Comparison of ENCODE assay signal across 12 cellular contexts in the genomic region with DNA sequence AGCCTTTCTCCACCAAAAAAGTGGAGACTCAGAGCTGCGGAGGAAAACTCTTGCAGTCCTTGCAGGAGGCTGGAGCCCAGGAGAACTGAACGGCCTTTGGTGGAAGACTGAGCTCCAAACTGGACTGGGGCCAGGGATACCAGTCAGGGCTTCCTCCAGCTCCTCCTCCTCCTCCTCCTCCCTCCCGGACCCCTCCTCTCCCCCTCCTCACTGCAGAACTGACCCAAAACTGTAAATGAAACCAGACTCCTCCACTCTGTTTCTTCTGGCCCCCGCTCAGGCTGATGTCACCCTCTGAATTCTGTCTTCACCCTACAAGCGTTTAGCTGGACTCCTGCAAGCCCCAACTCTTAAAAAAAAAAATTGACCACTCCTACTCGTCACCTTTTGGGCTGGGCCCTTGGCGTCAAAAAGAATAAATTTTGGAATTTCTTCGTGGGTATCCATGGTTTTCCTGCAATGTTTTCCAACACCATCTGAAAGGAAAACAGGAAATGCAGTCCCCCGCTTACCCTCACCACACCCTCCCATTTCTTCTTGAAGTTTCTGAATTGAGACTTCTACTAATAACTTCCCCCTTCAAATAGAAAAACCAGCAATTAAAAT. TPM values are rescaled to one million over a fixed set of nuclear protein-coding genes. Genes with fewer than 3 reads are reported as not detected.
DNase-seq lines count a peak whose midpoint lies in the region; ATAC-seq, FAIRE-seq and TF ChIP-seq lines count a peak whose summit lies in the region.
"Had no signal": no experiment of that assay in that cellular context is flagged by ENCODE, and none has a peak within 500 bp of the region (broad histone marks: within the 10 kb centered on the region; RNA-seq: fewer than 3 reads in every experiment).

A gene with protein sequence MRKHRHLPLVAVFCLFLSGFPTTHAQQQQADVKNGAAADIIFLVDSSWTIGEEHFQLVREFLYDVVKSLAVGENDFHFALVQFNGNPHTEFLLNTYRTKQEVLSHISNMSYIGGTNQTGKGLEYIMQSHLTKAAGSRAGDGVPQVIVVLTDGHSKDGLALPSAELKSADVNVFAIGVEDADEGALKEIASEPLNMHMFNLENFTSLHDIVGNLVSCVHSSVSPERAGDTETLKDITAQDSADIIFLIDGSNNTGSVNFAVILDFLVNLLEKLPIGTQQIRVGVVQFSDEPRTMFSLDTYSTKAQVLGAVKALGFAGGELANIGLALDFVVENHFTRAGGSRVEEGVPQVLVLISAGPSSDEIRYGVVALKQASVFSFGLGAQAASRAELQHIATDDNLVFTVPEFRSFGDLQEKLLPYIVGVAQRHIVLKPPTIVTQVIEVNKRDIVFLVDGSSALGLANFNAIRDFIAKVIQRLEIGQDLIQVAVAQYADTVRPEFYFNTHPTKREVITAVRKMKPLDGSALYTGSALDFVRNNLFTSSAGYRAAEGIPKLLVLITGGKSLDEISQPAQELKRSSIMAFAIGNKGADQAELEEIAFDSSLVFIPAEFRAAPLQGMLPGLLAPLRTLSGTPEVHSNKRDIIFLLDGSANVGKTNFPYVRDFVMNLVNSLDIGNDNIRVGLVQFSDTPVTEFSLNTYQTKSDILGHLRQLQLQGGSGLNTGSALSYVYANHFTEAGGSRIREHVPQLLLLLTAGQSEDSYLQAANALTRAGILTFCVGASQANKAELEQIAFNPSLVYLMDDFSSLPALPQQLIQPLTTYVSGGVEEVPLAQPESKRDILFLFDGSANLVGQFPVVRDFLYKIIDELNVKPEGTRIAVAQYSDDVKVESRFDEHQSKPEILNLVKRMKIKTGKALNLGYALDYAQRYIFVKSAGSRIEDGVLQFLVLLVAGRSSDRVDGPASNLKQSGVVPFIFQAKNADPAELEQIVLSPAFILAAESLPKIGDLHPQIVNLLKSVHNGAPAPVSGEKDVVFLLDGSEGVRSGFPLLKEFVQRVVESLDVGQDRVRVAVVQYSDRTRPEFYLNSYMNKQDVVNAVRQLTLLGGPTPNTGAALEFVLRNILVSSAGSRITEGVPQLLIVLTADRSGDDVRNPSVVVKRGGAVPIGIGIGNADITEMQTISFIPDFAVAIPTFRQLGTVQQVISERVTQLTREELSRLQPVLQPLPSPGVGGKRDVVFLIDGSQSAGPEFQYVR (N-terminal part only) (minus strand): TSS at position 109 of the 606 bp plus-strand sequence. CDS start 17,347 bp downstream, outside the sequence.

- H3K4me1 Mint-ChIP-seq in chondrocyte (ENCODE audit: low read depth), result peaks cover 50% of the 10 kb centered on the region
- H3K4me1 Mint-ChIP-seq in CD4-positive, alpha-beta memory T cell, result no peaks in the 10 kb centered on the region

- no peaks in the 10 kb centered on the region for H3K9me3 ChIP-seq in stomach
- no peaks in the 10 kb centered on the region for H3K9me3 ChIP-seq in CD4-positive, alpha-beta memory T cell (ENCODE audit: control insufficient read depth in 1 of 2, low read length in 2 of 2)

- H3K27me3 ChIP-seq in stomach (peaks cover 0 to 29% (median 0%) of the 10 kb centered on the region in 3 donors), dorsolateral prefrontal cortex (peaks cover 0 to 30% (median 5%) of the 10 kb centered on the region in 45 donors)
- H3K27me3 ChIP-seq in CD4-positive, alpha-beta memory T cell (ENCODE audit: insufficient read depth, low read length), result no peaks in the 10 kb centered on the region

- H3K36me3 Mint-ChIP-seq in chondrocyte (ENCODE audit: low read depth), result no peaks in the 10 kb centered on the region
- H3K36me3 Mint-ChIP-seq in CD4-positive, alpha-beta memory T cell, result no peaks in the 10 kb centered on the region

- peak; percentile 31 for ATAC-seq in left lobe of liver
- no peak for ATAC-seq in GM18867 (IDR thresholded peaks at IDR 0.05; ENCODE audit: unreplicated experiment)
- ATAC-seq: activated CD4-positive, CD25-positive, alpha-beta regulatory T cell treated with anti-CD3 and anti-CD28 coated beads, Interleukin-2, amount 50 U/mL, for 24 hours had no signal

- peak within 1 kb of the TSS; percentile 10 to 89 (median 82) for H3K27ac ChIP-seq in stomach
- peak within 1 kb of the TSS in 4 of 59 donors; percentile 5 to 61 (median 34) for H3K27ac ChIP-seq in dorsolateral prefrontal cortex
- no peak within 1 kb of the TSS for H3K27ac ChIP-seq in CD4-positive, alpha-beta memory T cell (ENCODE audit: low read depth, low read length)

- FAIRE-seq in H54 (lab: Jason Lieb, UNC), result no peak

- POLR2A ChIA-PET in CD4-positive, alpha-beta memory T cell (lab: Charles Lee; ENCODE audit: partially characterized antibody), result no interaction called here

- TF ChIP-seq CTCF in chondrocyte (IDR thresholded peaks at IDR 0.05) (no peak), stomach (IDR thresholded peaks at IDR 0.05) (no peak), dorsolateral prefrontal cortex (IDR thresholded peaks at IDR 0.05 in 54 of 56, conservative IDR thresholded peaks at IDR 0.05 in 2 of 56; ENCODE audit: low read depth in 1 of 56, partially characterized antibody in 56 of 56) (no peak)

- H3K27me3 Mint-ChIP-seq in chondrocyte (ENCODE audit: low read depth), result no peaks in the 10 kb centered on the region
- H3K27me3 Mint-ChIP-seq in CD4-positive, alpha-beta memory T cell, result peaks cover 0 to 8% of the 10 kb centered on the region in 2 donors

- H3K9me3 Mint-ChIP-seq in chondrocyte (ENCODE audit: low read depth), result no peaks in the 10 kb centered on the region
- no peaks in the 10 kb centered on the region for H3K9me3 Mint-ChIP-seq in CD4-positive, alpha-beta memory T cell
- H3K9me3 Mint-ChIP-seq: endodermal cell had no signal

- H3K36me3 ChIP-seq in stomach, result no peaks in the 10 kb centered on the region
- no peaks in the 10 kb centered on the region for H3K36me3 ChIP-seq in CD4-positive, alpha-beta memory T cell (ENCODE audit: insufficient read depth, low read length)

- TF ChIP-seq POLR2A in H54 (IDR thresholded peaks at IDR 0.05; ENCODE audit: low read depth, low read length) (peak; percentile 19; the same call in 1 of the 2 replicates), stomach (IDR thresholded peaks at IDR 0.05) (no peak)

- WGBS in stomach, 5 donors, result 39 to 51% (median 45%) methylated on average over 8 of the region's 9 CpGs

- intact Hi-C loops in stomach (cut with DNase I; ENCODE audit: low total_unique reads), result no loop called here
- intact Hi-C loops in dorsolateral prefrontal cortex (cut with DNase I), result loop anchor here (5.0 to 10.0 kb wide), 2 partner anchors 259 to 327 kb away; a partner anchor contains a TSS
- intact Hi-C loops in CD4-positive, alpha-beta memory T cell (cut with micrococcal nuclease), result no loop called here

- no peak for DNase-seq in H54 (ENCODE audit: insufficient read length, low spot score)
- no peak for DNase-seq in chondrocyte (ENCODE audit: low spot score)
- DNase-seq in left lobe of liver (ENCODE audit: low spot score), result no peak
- DNase-seq in stomach, result no peak
- no peak for DNase-seq in dorsolateral prefrontal cortex
- DNase-seq in SW 1271 (lab: John Stamatoyannopoulos, UW), result no peak
- no peak for DNase-seq in CD4-positive, alpha-beta memory T cell
- DNase-seq: endodermal cell, GDM1, NCI-H524 had no signal

- H3K4me1 ChIP-seq in stomach, result peaks cover 0 to 10% (median 0%) of the 10 kb centered on the region in 4 donors
- no peaks in the 10 kb centered on the region for H3K4me1 ChIP-seq in CD4-positive, alpha-beta memory T cell (ENCODE audit: insufficient read depth, low read length)

- TF ChIP-seq EP300 in stomach (IDR thresholded peaks at IDR 0.05), result no peak

- H3K4me3 ChIP-seq in stomach, result peak within 1 kb of the TSS; percentile 48 to 55 (median 50)
- H3K4me3 ChIP-seq in dorsolateral prefrontal cortex, result peak within 1 kb of the TSS in 20 of 59 donors; percentile 2 to 50 (median 26)
- no peak within 1 kb of the TSS for H3K4me3 ChIP-seq in CD4-positive, alpha-beta memory T cell (ENCODE audit: low read length in 2 of 2)

- peak within 1 kb of the TSS; percentile 92 for H3K27ac Mint-ChIP-seq in chondrocyte (ENCODE audit: unreplicated experiment)
- no peak within 1 kb of the TSS for H3K27ac Mint-ChIP-seq in CD4-positive, alpha-beta memory T cell
- H3K27ac Mint-ChIP-seq: endodermal cell had no signal

- H3K4me3 Mint-ChIP-seq in chondrocyte (ENCODE audit: unreplicated experiment), result peak within 1 kb of the TSS; percentile 84
- H3K4me3 Mint-ChIP-seq in CD4-positive, alpha-beta memory T cell, result no peak within 1 kb of the TSS
- H3K4me3 Mint-ChIP-seq: endodermal cell had no signal

- CTCF ChIA-PET in CD4-positive, alpha-beta memory T cell (lab: Charles Lee; ENCODE audit: partially characterized antibody), result interaction anchor here (14.1 kb wide), 1 partner anchor 63 kb away, joined by 381 read pairs; no protein-coding TSS in a partner anchor

RNA-seq across cellular contexts. Expression of the gene that starts here (rescaled TPM):
- total RNA-seq in chondrocyte (250 to 264 TPM (median 264 TPM) in 3 replicates), left lobe of liver (6.2 TPM), stomach (100 to 1,000 TPM; 105 to 411 (median 138) TPM), dorsolateral prefrontal cortex (1 to 10 TPM in 92 of 120 experiments, under 1 TPM in 28; 0.33 to 9.0 (median 1.7) TPM)
- 10 to 100 TPM in 2 of 3 donors, 1 to 10 TPM in 1; 9.3 to 23.3 (median 12.0) TPM for polyA plus RNA-seq in stomach
- 1 to 10 TPM; 1.5 to 2.1 TPM for total RNA-seq in CD4-positive, alpha-beta memory T cell
- polyA plus RNA-seq in CD4-positive, alpha-beta memory T cell, result under 1 TPM in 1 of 2 donors, not detected in 1; 0.56 TPM

Comparison
In these comparisons a context has a peak if more than half of its experiments do, and no peak if none do; other contexts are left out.
1. RNA of the gene that starts here (total RNA-seq): 250 to 264 TPM in chondrocyte and 105 to 411 TPM in stomach; 6.2 TPM in left lobe of liver (single experiment), 1.5 to 2.1 TPM in CD4-positive, alpha-beta memory T cell and 0.33 to 9.0 TPM in dorsolateral prefrontal cortex; every median in the first group is over 10 times any median in the second.
2. RNA of the gene that starts here (polyA plus RNA-seq): 9.3 to 23.3 TPM in stomach; 0.56 TPM in CD4-positive, alpha-beta memory T cell; every median in the first group is over 4 times any median in the second.
3. H3K4me3 ChIP-seq: peak in stomach (4 of 4); none in CD4-positive, alpha-beta memory T cell (0 of 2).
4. intact Hi-C loops: an anchor here in dorsolateral prefrontal cortex (5.0 to 10.0 kb wide); none called in stomach and CD4-positive, alpha-beta memory T cell.